Comparison of ENCODE assay signal across 8 cellular contexts in genomic region chr10:79292789-79293746, GRCh38.
DNase-seq lines count a peak whose midpoint lies in the region; ATAC-seq lines count a peak whose summit lies in the region.

No MANE protein-coding gene starts in this region.

- DNase-seq in Ammon's horn (ENCODE audit: low spot score) (peak; percentile 58), glomerular visceral epithelial cell (ENCODE audit: extremely low spot score) (peak; percentile 29), epidermal melanocyte (ENCODE audit: insufficient read length, low spot score) (no peak)
- DNase-seq in activated CD8-positive, alpha-beta memory T cell treated with anti-CD3 and anti-CD28 coated beads for 24 hours, result peak; percentile 68
- peak; percentile 53 to 54 for DNase-seq in stimulated activated CD4-positive, alpha-beta T cell treated with anti-CD3 and anti-CD28 coated beads, Interleukin-2, amount 100 ng/mL, for 24 hours
- no peak for DNase-seq in NK-92 treated with Interleukin-12 subunit alpha and Interleukin-12 subunit beta, amount 100 ng/mL, for 24 hours (lab: John Stamatoyannopoulos, UW)

- ATAC-seq in HG03280 (IDR thresholded peaks at IDR 0.05; ENCODE audit: unreplicated experiment) (peak; percentile 48), HG02981 (IDR thresholded peaks at IDR 0.05; ENCODE audit: unreplicated experiment) (no peak)

Comparison
In these comparisons a context has a peak if more than half of its experiments do, and no peak if none do; other contexts are left out.
1. DNase-seq: peak in Ammon's horn (single experiment), activated CD8-positive, alpha-beta memory T cell treated with anti-CD3 and anti-CD28 coated beads for 24 hours (single experiment), glomerular visceral epithelial cell (single experiment) and stimulated activated CD4-positive, alpha-beta T cell treated with anti-CD3 and anti-CD28 coated beads, Interleukin-2, amount 100 ng/mL, for 24 hours (2 of 2); none in epidermal melanocyte (single experiment) and NK-92 treated with Interleukin-12 subunit alpha and Interleukin-12 subunit beta, amount 100 ng/mL, for 24 hours (single experiment).